In genomic region chr2:85744771-85745601, GRCh38 we compare ENCODE assay signal across 10 cellular contexts. TPM values are rescaled to one million over a fixed set of nuclear protein-coding genes. Genes with fewer than 3 reads are reported as not detected.
DNase-seq lines count a peak whose midpoint lies in the region; ATAC-seq and TF ChIP-seq lines count a peak whose summit lies in the region.
"Had no signal": no experiment of that assay in that cellular context is flagged by ENCODE, and none has a peak within 500 bp of the region (broad histone marks: within the 10 kb centered on the region; RNA-seq: fewer than 3 reads in every experiment).

No MANE protein-coding gene starts in this region.

- H3K27ac ChIP-seq in caudate nucleus (ENCODE audit: low read depth, low read length) (peak overlapping the region; percentile 99), left lung (peak overlapping the region; percentile 5 to 48)

- H3K27me3 Mint-ChIP-seq in activated CD8-positive, alpha-beta T cell treated with anti-CD3 and anti-CD28 coated beads, Interleukin-2, amount 10 ng/mL, durations not matched to agents 7 days and 5 days (ENCODE audit: low read depth), result peaks cover 69% of the 10 kb centered on the region

- DNase-seq in LHCN-M2 (ENCODE audit: low read depth) (peak; percentile 89), caudate nucleus (lab: John Stamatoyannopoulos, UW) (peak in 33 of 61 donors; percentile 12 to 73 (median 51)), left lung (no peak), superior temporal gyrus (ENCODE audit: extremely low spot score) (peak; percentile 75), activated T-cell treated with anti-CD3 and anti-CD28 coated beads for 4 hours (no peak), NCI-H526 treated with DMSO at 0.1 percent for 48 hours (lab: John Stamatoyannopoulos, UW) (no peak)
- DNase-seq in activated CD8-positive, alpha-beta T cell treated with anti-CD3 and anti-CD28 coated beads, Interleukin-2, amount 10 ng/mL, durations not matched to agents 7 days and 5 days, result no peak
- DNase-seq in stimulated activated naive CD8-positive, alpha-beta T cell treated with anti-CD3 and anti-CD28 coated beads, Interleukin-15, Interleukin-2, amounts not matched to agents 100 U/mL and 50 U/mL, for 24 hours, result no peak

- H3K4me3 Mint-ChIP-seq in activated CD8-positive, alpha-beta T cell treated with anti-CD3 and anti-CD28 coated beads, Interleukin-2, amount 10 ng/mL, durations not matched to agents 7 days and 5 days, result no peak overlapping the region
- H3K4me3 Mint-ChIP-seq: stimulated activated naive CD8-positive, alpha-beta T cell treated with anti-CD3 and anti-CD28 coated beads, Interleukin-15, Interleukin-2, amounts not matched to agents 100 ng/mL and 50 ng/mL, for 24 hours had no signal

- no peaks in the 10 kb centered on the region for H3K36me3 Mint-ChIP-seq in activated CD8-positive, alpha-beta T cell treated with anti-CD3 and anti-CD28 coated beads, Interleukin-2, amount 10 ng/mL, durations not matched to agents 7 days and 5 days (ENCODE audit: low read depth)

- H3K4me1 Mint-ChIP-seq in activated CD8-positive, alpha-beta T cell treated with anti-CD3 and anti-CD28 coated beads, Interleukin-2, amount 10 ng/mL, durations not matched to agents 7 days and 5 days (ENCODE audit: low read depth), result no peaks in the 10 kb centered on the region

- no peaks in the 10 kb centered on the region for H3K27me3 ChIP-seq in left lung

- no peak overlapping the region for H3K27ac Mint-ChIP-seq in activated CD8-positive, alpha-beta T cell treated with anti-CD3 and anti-CD28 coated beads, Interleukin-2, amount 10 ng/mL, durations not matched to agents 7 days and 5 days
- H3K27ac Mint-ChIP-seq: stimulated activated naive CD8-positive, alpha-beta T cell treated with anti-CD3 and anti-CD28 coated beads, Interleukin-15, Interleukin-2, amounts not matched to agents 100 ng/mL and 50 ng/mL, for 24 hours had no signal

- POLR2A ChIA-PET in activated CD8-positive, alpha-beta T cell treated with anti-CD3 and anti-CD28 coated beads, Interleukin-2, amount 10 ng/mL, durations not matched to agents 7 days and 5 days (lab: Charles Lee), result interaction anchor here (0.6 kb wide), 1 partner anchor 165 kb away, joined by 3 read pairs; no protein-coding TSS in a partner anchor

- TF ChIP-seq CTCF in left lung (IDR thresholded peaks at IDR 0.05), result no peak

- H3K4me3 ChIP-seq in left lung, result no peak overlapping the region

- peaks cover 37 to 67% of the 10 kb centered on the region in 2 donors for H3K4me1 ChIP-seq in left lung

- H3K9me3 ChIP-seq in left lung, result no peaks in the 10 kb centered on the region

- CTCF ChIA-PET in activated CD8-positive, alpha-beta T cell treated with anti-CD3 and anti-CD28 coated beads, Interleukin-2, amount 10 ng/mL, durations not matched to agents 7 days and 5 days (lab: Charles Lee), result interaction anchor here (0.9 to 2.7 kb wide), 7 partner anchors 16 to 335 kb away, joined by 3 to 19 read pairs (median 6); no protein-coding TSS in a partner anchor

- no peaks in the 10 kb centered on the region for H3K36me3 ChIP-seq in left lung

- H3K9me3 Mint-ChIP-seq in activated CD8-positive, alpha-beta T cell treated with anti-CD3 and anti-CD28 coated beads, Interleukin-2, amount 10 ng/mL, durations not matched to agents 7 days and 5 days (ENCODE audit: insufficient read depth), result no peaks in the 10 kb centered on the region
- H3K9me3 Mint-ChIP-seq: stimulated activated naive CD8-positive, alpha-beta T cell treated with anti-CD3 and anti-CD28 coated beads, Interleukin-15, Interleukin-2, amounts not matched to agents 100 ng/mL and 50 ng/mL, for 24 hours had no signal

- intact Hi-C loops in left lung (cut with DNase I), result no loop called here

- ATAC-seq in left lung, result no peak
- ATAC-seq in activated CD8-positive, alpha-beta T cell treated with anti-CD3 and anti-CD28 coated beads, Interleukin-2, amount 10 ng/mL, durations not matched to agents 7 days and 5 days, result no peak
- no peak for ATAC-seq in stimulated activated naive CD8-positive, alpha-beta T cell treated with anti-CD3 and anti-CD28 coated beads, Interleukin-15, Interleukin-2, amounts not matched to agents 100 U/mL and 50 U/mL, for 24 hours

RNA-seq across cellular contexts. Expression of gene ATOH8, which starts 8.8 kb away (rescaled TPM):
- total RNA-seq in LHCN-M2 (2014; rRNA removed) (129 and 179 TPM in 2 replicates), left lung (10 to 100 TPM; 24.7 to 27.1 TPM)
- 120 TPM for polyA plus RNA-seq in LHCN-M2 (2012)
- under 1 TPM; 0.11 to 0.13 TPM for total RNA-seq in activated CD8-positive, alpha-beta T cell treated with anti-CD3 and anti-CD28 coated beads, Interleukin-2, amount 10 ng/mL, durations not matched to agents 7 days and 5 days

RNA-seq across cellular contexts. Expression of gene GNLY, which starts 50.8 kb away (rescaled TPM):
- total RNA-seq in LHCN-M2 (2014; rRNA removed) (not detected in 2 replicates), left lung (10 to 100 TPM in 1 of 2 donors, 1 to 10 TPM in 1; 9.2 to 10.5 TPM)
- not detected for polyA plus RNA-seq in LHCN-M2 (2012)
- 100 to 1,000 TPM; 136 to 143 TPM for total RNA-seq in activated CD8-positive, alpha-beta T cell treated with anti-CD3 and anti-CD28 coated beads, Interleukin-2, amount 10 ng/mL, durations not matched to agents 7 days and 5 days
- total RNA-seq: MCF 10A had no signal

Comparison
In these comparisons a context has a peak if more than half of its experiments do, and no peak if none do; other contexts are left out.
1. DNase-seq: peak in LHCN-M2 (single experiment), caudate nucleus (33 of 61) and superior temporal gyrus (single experiment); none in left lung (0 of 2), activated CD8-positive, alpha-beta T cell treated with anti-CD3 and anti-CD28 coated beads, Interleukin-2, amount 10 ng/mL, durations not matched to agents 7 days and 5 days (single experiment), activated T-cell treated with anti-CD3 and anti-CD28 coated beads for 4 hours (single experiment), stimulated activated naive CD8-positive, alpha-beta T cell treated with anti-CD3 and anti-CD28 coated beads, Interleukin-15, Interleukin-2, amounts not matched to agents 100 U/mL and 50 U/mL, for 24 hours (single experiment) and NCI-H526 treated with DMSO at 0.1 percent for 48 hours (single experiment).
2. RNA of gene ATOH8, which starts 8.8 kb away (total RNA-seq): 129 to 179 TPM in LHCN-M2 and 24.7 to 27.1 TPM in left lung; 0.11 to 0.13 TPM in activated CD8-positive, alpha-beta T cell treated with anti-CD3 and anti-CD28 coated beads, Interleukin-2, amount 10 ng/mL, durations not matched to agents 7 days and 5 days; every median in the first group is over 10 times any median in the second.
3. RNA of gene GNLY, which starts 50.8 kb away (total RNA-seq): 136 to 143 TPM in activated CD8-positive, alpha-beta T cell treated with anti-CD3 and anti-CD28 coated beads, Interleukin-2, amount 10 ng/mL, durations not matched to agents 7 days and 5 days; 9.2 to 10.5 TPM in left lung and not detected in LHCN-M2; every median in the first group is over 10 times any median in the second.